ENCODE assay signal across 28 cellular contexts in the genomic region with DNA sequence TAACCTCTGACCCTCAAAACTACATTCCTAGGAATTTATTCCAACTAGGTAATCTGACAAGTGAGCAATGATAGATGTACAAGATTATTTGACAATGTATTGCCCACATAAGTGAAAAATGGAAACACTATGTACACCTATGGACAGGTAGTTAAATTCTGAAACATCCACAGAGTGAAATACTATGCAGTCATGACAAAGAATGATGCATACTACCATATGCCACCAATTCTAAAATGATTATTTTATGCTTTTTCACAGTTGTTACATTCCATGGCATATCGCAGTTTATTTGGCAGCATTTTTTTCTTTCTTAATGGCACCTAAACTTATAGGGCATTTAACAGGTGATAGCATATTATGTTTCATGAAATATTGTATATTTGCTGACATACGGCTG.
"Had no signal": no experiment of that assay in that cellular context is flagged by ENCODE, and none has a peak within 500 bp of the region (broad histone marks: within the 10 kb centered on the region; RNA-seq: fewer than 3 reads in every experiment).

No MANE protein-coding gene starts in this region.

- H3K36me3 ChIP-seq: ascending aorta, cardiac muscle cell had no signal

- H3K27ac ChIP-seq: ascending aorta, cardiac muscle cell, VCaP had no signal

- H3K4me3 ChIP-seq: ascending aorta, cardiac muscle cell had no signal

- H3K4me1 ChIP-seq: ascending aorta had no signal

- H3K9me3 ChIP-seq: ascending aorta had no signal

- H3K27me3 ChIP-seq: ascending aorta, cardiac muscle cell had no signal

- DNase-seq: activated B cell treated with CpG ODN at 0.5 μM for 24 hours; activated CD4-positive, alpha-beta memory T cell treated with anti-CD3 and anti-CD28 coated beads, Interleukin-2, amount 10 ng/mL, durations not matched to agents 7 days and 5 days; activated CD4-positive, alpha-beta T cell treated with anti-CD3 and anti-CD28 coated beads for 1 hour; activated CD4-positive, alpha-beta T cell treated with anti-CD3 and anti-CD28 coated beads for 36 hours; activated CD4-positive, alpha-beta T cell treated with anti-CD3 and anti-CD28 coated beads for 48 hours; activated CD4-positive, alpha-beta T cell treated with anti-CD3 and anti-CD28 coated beads, Interleukin-2, amount 10 ng/mL, durations not matched to agents 7 days and 5 days; activated CD4-positive, alpha-beta T cell treated with anti-CD3 and anti-CD28 coated beads, Interleukin-2, amount 50 U/mL, for 48 hours; activated CD8-positive, alpha-beta memory T cell treated with anti-CD3 and anti-CD28 coated beads, Interleukin-2, amount 10 ng/mL, durations not matched to agents 7 days and 5 days; activated CD8-positive, alpha-beta memory T cell treated with anti-CD3 and anti-CD28 coated beads, Interleukin-2, amount 50 U/mL, for 48 hours; activated CD8-positive, alpha-beta T cell treated with anti-CD3 and anti-CD28 coated beads, Interleukin-2, amount 10 ng/mL, durations not matched to agents 7 days and 5 days; activated effector memory CD4-positive, alpha-beta T cell treated with Interleukin-2 at 50 U/mL for 16 hours; activated gamma-delta T cell; activated naive CD4-positive, alpha-beta T cell treated with anti-CD3 and anti-CD28 coated beads, Interleukin-2, amount 10 ng/mL, durations not matched to agents 7 days and 5 days; activated naive CD4-positive, alpha-beta T cell treated with Interleukin-2 at 50 U/mL for 16 hours; activated naive CD8-positive, alpha-beta T cell treated with anti-CD3 and anti-CD28 coated beads for 36 hours; activated T-cell treated with anti-CD3 and anti-CD28 coated beads, Interleukin-2, amount 50 U/mL, for 24 hours; activated T-cell treated with anti-CD3 and anti-CD28 coated beads, Interleukin-2, amount 50 U/mL, for 48 hours; amygdala; anterior cingulate cortex; caudate nucleus; cerebellar nuclear complex; T-helper 2 cell; T-helper 9 cell had no signal

- FAIRE-seq: bronchial epithelial cell, TTC549 had no signal
